Comparison of ENCODE assay signal across 12 cellular contexts in the genomic region with DNA sequence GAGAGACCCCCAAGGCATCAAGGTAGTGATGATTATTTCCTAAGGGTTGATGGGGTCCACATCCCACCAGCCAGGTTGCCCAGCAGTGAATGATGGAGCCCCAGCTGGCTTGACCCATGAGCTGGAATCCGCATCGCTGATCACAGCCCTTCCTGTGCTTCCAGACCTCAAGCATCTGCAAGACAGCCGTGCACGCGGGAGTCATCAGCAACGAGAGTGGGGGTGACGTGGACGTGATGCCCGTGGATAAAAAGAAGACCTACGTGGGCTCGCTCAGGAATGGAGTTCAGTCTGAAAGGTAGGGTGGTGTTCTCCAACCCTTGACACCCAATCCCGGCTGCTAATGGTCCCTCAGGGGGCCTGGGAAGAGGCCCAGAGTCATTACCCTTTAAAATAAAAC.
"Had no signal": no experiment of that assay in that cellular context is flagged by ENCODE, and none has a peak within 500 bp of the region (broad histone marks: within the 10 kb centered on the region; RNA-seq: fewer than 3 reads in every experiment).

No MANE protein-coding gene starts in this region.

- H3K4me1 Mint-ChIP-seq: stimulated activated memory B cell treated with anti-CD40 and anti-IgM and Interleukin-4, amounts not matched to agents 10 μg/mL and 1 μg/mL and 100 μg/mL, for 72 hours had no signal

- H3K9me3 ChIP-seq: breast epithelium, thyroid gland had no signal

- H3K4me3 Mint-ChIP-seq: activated T-helper 1 cell treated with anti-CD3 and anti-CD28 coated beads, Interleukin-12 subunit alpha, Interleukin-12 subunit beta, Interleukin-2, Interleukin-4 antibody, amounts not matched to agents 30 ng/mL and 10 ng/mL and 1 ng/mL, durations not matched to agents 14 hours and 24 hours and 36 hours; stimulated activated memory B cell treated with anti-CD40 and anti-IgM and Interleukin-4, amounts not matched to agents 10 μg/mL and 1 μg/mL and 100 μg/mL, for 72 hours; T-helper 2 cell treated with Interferon-gamma antibody and Interleukin-4, amounts not matched to agents 5 μg/mL and 100 μg/mL, for 36 hours had no signal

- H3K4me3 ChIP-seq: breast epithelium, thyroid gland had no signal

- DNase-seq: activated CD4-positive, alpha-beta T cell treated with anti-CD3 and anti-CD28 coated beads, Interleukin-2, amount 50 U/mL, for 1 hour; activated CD8-positive, alpha-beta memory T cell treated with anti-CD3 and anti-CD28 coated beads for 24 hours; activated naive CD4-positive, alpha-beta T cell; aorta; hypothalamus; stimulated activated CD4-positive, alpha-beta T cell treated with anti-CD3 and anti-CD28 coated beads, Interleukin-2, amount 100 ng/mL, for 48 hours; thyroid gland had no signal

- H3K27me3 ChIP-seq: breast epithelium, thyroid gland had no signal

- H3K4me1 ChIP-seq: breast epithelium had no signal

- H3K27ac Mint-ChIP-seq: activated T-helper 1 cell treated with anti-CD3 and anti-CD28 coated beads, Interleukin-12 subunit alpha, Interleukin-12 subunit beta, Interleukin-2, Interleukin-4 antibody, amounts not matched to agents 30 ng/mL and 10 ng/mL and 1 ng/mL, durations not matched to agents 14 hours and 24 hours and 36 hours; stimulated activated memory B cell treated with anti-CD40 and anti-IgM and Interleukin-4, amounts not matched to agents 10 μg/mL and 1 μg/mL and 100 μg/mL, for 72 hours; T-helper 2 cell treated with Interferon-gamma antibody and Interleukin-4, amounts not matched to agents 5 μg/mL and 100 μg/mL, for 36 hours had no signal

- ATAC-seq: activated CD4-positive, CD25-positive, alpha-beta regulatory T cell treated with anti-CD3 and anti-CD28 coated beads, Interleukin-2, amount 50 U/mL, for 24 hours; stimulated activated memory B cell treated with anti-CD40 and anti-IgM and Interleukin-4, amounts not matched to agents 10 μg/mL and 1 μg/mL and 100 μg/mL, for 72 hours had no signal

- H3K9me3 Mint-ChIP-seq: activated T-helper 1 cell treated with anti-CD3 and anti-CD28 coated beads, Interleukin-12 subunit alpha, Interleukin-12 subunit beta, Interleukin-2, Interleukin-4 antibody, amounts not matched to agents 30 ng/mL and 10 ng/mL and 1 ng/mL, durations not matched to agents 14 hours and 24 hours and 36 hours; T-helper 2 cell treated with Interferon-gamma antibody and Interleukin-4, amounts not matched to agents 5 μg/mL and 100 μg/mL, for 36 hours had no signal

- H3K36me3 Mint-ChIP-seq: stimulated activated memory B cell treated with anti-CD40 and anti-IgM and Interleukin-4, amounts not matched to agents 10 μg/mL and 1 μg/mL and 100 μg/mL, for 72 hours had no signal

- H3K36me3 ChIP-seq: breast epithelium, thyroid gland had no signal

- H3K27ac ChIP-seq: breast epithelium, thyroid gland had no signal
